ENCODE assay signal across 21 cellular contexts in the genomic region with DNA sequence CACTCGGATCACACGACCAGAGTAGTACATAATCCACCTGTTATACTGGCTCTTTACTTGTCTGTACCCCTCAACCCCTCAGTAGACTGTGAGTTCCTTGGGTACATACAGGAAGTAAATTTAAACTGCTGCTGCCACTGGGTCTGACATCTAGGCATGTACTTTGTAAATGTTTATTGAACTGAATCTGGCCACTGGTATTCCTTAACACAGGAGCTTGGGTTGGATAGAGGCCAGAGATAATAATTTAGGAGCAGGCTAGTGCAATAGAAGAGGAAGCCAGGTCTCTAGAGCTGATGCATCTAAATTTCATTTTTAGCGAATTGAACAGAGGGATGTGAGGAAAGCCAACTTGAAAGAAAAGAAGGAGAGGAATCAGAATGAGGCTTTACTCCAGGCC.
"Had no signal": no experiment of that assay in that cellular context is flagged by ENCODE, and none has a peak within 500 bp of the region (broad histone marks: within the 10 kb centered on the region; RNA-seq: fewer than 3 reads in every experiment).

No MANE protein-coding gene starts in this region.

- H3K9me3 Mint-ChIP-seq: activated T-helper 17 cell treated with anti-CD3 and anti-CD28 coated beads, Interleukin-2, amount 50 U/mL, for 72 hours; central memory CD8-positive, alpha-beta T cell; stimulated activated naive CD8-positive, alpha-beta T cell treated with anti-CD3 and anti-CD28 coated beads, Interleukin-15, amount 100 ng/mL, for 72 hours had no signal

- H3K4me1 Mint-ChIP-seq: activated T-helper 17 cell treated with anti-CD3 and anti-CD28 coated beads, Interleukin-2, amount 50 U/mL, for 72 hours; central memory CD8-positive, alpha-beta T cell; nephron; stimulated activated naive CD8-positive, alpha-beta T cell treated with anti-CD3 and anti-CD28 coated beads, Interleukin-15, amount 100 ng/mL, for 72 hours had no signal

- H3K4me3 Mint-ChIP-seq: activated T-helper 17 cell treated with anti-CD3 and anti-CD28 coated beads, Interleukin-2, amount 50 U/mL, for 72 hours; central memory CD8-positive, alpha-beta T cell; nephron; stimulated activated naive CD8-positive, alpha-beta T cell treated with anti-CD3 and anti-CD28 coated beads, Interleukin-15, amount 100 ng/mL, for 72 hours had no signal

- H3K4me1 ChIP-seq: breast epithelium, esophagus squamous epithelium, heart left ventricle, pancreas, psoas muscle had no signal

- H3K4me3 ChIP-seq: breast epithelium, coronary artery, esophagus squamous epithelium, heart left ventricle, pancreas, psoas muscle, SK-N-MC, skin epidermis, tibial artery had no signal

- H3K27me3 Mint-ChIP-seq: activated T-helper 17 cell treated with anti-CD3 and anti-CD28 coated beads, Interleukin-2, amount 50 U/mL, for 72 hours; central memory CD8-positive, alpha-beta T cell; stimulated activated naive CD8-positive, alpha-beta T cell treated with anti-CD3 and anti-CD28 coated beads, Interleukin-15, amount 100 ng/mL, for 72 hours had no signal

- H3K27ac Mint-ChIP-seq: activated T-helper 17 cell treated with anti-CD3 and anti-CD28 coated beads, Interleukin-2, amount 50 U/mL, for 72 hours; nephron had no signal

- H3K27ac ChIP-seq: breast epithelium, coronary artery, esophagus squamous epithelium, heart left ventricle, neutrophil, pancreas, psoas muscle, SK-N-MC, skin epidermis, tibial artery had no signal

- DNase-seq: activated CD4-positive, alpha-beta T cell treated with anti-CD3 and anti-CD28 coated beads, Interleukin-2, amount 50 U/mL, for 48 hours; activated CD4-positive, CD25-positive, alpha-beta regulatory T cell treated with anti-CD3 and anti-CD28 coated beads, Interleukin-2, amount 50 U/mL, for 72 hours; esophagus squamous epithelium; heart left ventricle; left cardiac atrium; mesenchymal stem cell; pancreas; psoas muscle; right cardiac atrium; stimulated activated CD4-positive, alpha-beta T cell treated with anti-CD3 and anti-CD28 coated beads, Interleukin-1b, Interleukin-23, amount 100 ng/mL, for 48 hours; stimulated activated naive CD8-positive, alpha-beta T cell treated with anti-CD3 and anti-CD28 coated beads, Interleukin-15, amount 100 ng/mL, for 72 hours; SW 1271; tibial artery had no signal

- ATAC-seq: activated T-helper 17 cell treated with anti-CD3 and anti-CD28 coated beads, Interleukin-2, amount 50 U/mL, for 72 hours; heart left ventricle; left cardiac atrium; pancreas; psoas muscle; right cardiac atrium; stimulated activated naive CD8-positive, alpha-beta T cell treated with anti-CD3 and anti-CD28 coated beads, Interleukin-15, amount 100 ng/mL, for 72 hours had no signal

- H3K9me3 ChIP-seq: breast epithelium, esophagus squamous epithelium, neutrophil, pancreas, psoas muscle, tibial artery had no signal

- H3K27me3 ChIP-seq: breast epithelium, esophagus squamous epithelium, heart left ventricle, neutrophil, pancreas, tibial artery had no signal
